Comparison of ENCODE assay signal across 11 cellular contexts in genomic region chr17:40094874-40095273, GRCh38. TPM values are rescaled to one million over a fixed set of nuclear protein-coding genes. Genes with fewer than 3 reads are reported as not detected.
A peak's percentile ranks its signal among the peaks of the same experiment; 100 is the strongest.
DNase-seq lines count a peak whose midpoint lies in the region; ATAC-seq and TF ChIP-seq lines count a peak whose summit lies in the region.
"Had no signal": no experiment of that assay in that cellular context is flagged by ENCODE, and none has a peak within 500 bp of the region (broad histone marks: within the 10 kb centered on the region; RNA-seq: fewer than 3 reads in every experiment).

No MANE protein-coding gene starts in this region.

- peaks cover 66% of the 10 kb centered on the region for H3K4me1 Mint-ChIP-seq in activated CD4-positive, alpha-beta T cell treated with anti-CD3 and anti-CD28 coated beads for 36 hours

- DNase-seq in activated CD4-positive, alpha-beta T cell treated with anti-CD3 and anti-CD28 coated beads for 36 hours: no peak
- no peak for DNase-seq in activated CD4-positive, alpha-beta T cell treated with anti-CD3 and anti-CD28 coated beads, Interleukin-2, amount 50 U/mL, for 1 hour
- DNase-seq in lung (ENCODE audit: low spot score) (no peak), thoracic aorta (ENCODE audit: low spot score) (no peak), NCI-H128 (lab: John Stamatoyannopoulos, UW; ENCODE audit: unreplicated experiment) (no peak), RPMI8226 (no peak)
- DNase-seq: activated CD4-positive, alpha-beta T cell treated with anti-CD3 and anti-CD28 coated beads, Interleukin-2, amount 50 U/mL, for 48 hours; DMS153; NCI-H146 had no signal

- no peak for TF ChIP-seq CTCF in lung (IDR thresholded peaks at IDR 0.05; ENCODE audit: control extremely low read depth, extremely low read depth)
- TF ChIP-seq CTCF in thoracic aorta (IDR thresholded peaks at IDR 0.05): no peak

- CTCF ChIA-PET in activated CD4-positive, alpha-beta T cell treated with anti-CD3 and anti-CD28 coated beads for 36 hours (lab: Charles Lee): interaction anchor here (0.6 to 11.1 kb wide), 6 partner anchors 11 to 469 kb away, joined by 3 to 156 read pairs (median 4); no protein-coding TSS in a partner anchor

- H3K36me3 Mint-ChIP-seq in activated CD4-positive, alpha-beta T cell treated with anti-CD3 and anti-CD28 coated beads for 36 hours (ENCODE audit: low read depth): peaks cover 45% of the 10 kb centered on the region

- WGBS in lung, 2 donors: 87 to 91% methylated on average over 14 of the region's 14 CpGs

- H3K27ac Mint-ChIP-seq in activated CD4-positive, alpha-beta T cell treated with anti-CD3 and anti-CD28 coated beads for 36 hours: peak overlapping the region; percentile 39

- H3K36me3 ChIP-seq in lung (ENCODE audit: control insufficient read depth in 2 of 2, insufficient read depth in 2 of 2, low read length in 2 of 2) (peaks cover 0 to 52% of the 10 kb centered on the region in 2 donors), thoracic aorta (peaks cover 32% of the 10 kb centered on the region)

- H3K4me3 ChIP-seq in lung: no peak overlapping the region
- H3K4me3 ChIP-seq in thoracic aorta: no peak overlapping the region

- H3K4me3 Mint-ChIP-seq in activated CD4-positive, alpha-beta T cell treated with anti-CD3 and anti-CD28 coated beads for 36 hours: no peak overlapping the region

- no peaks in the 10 kb centered on the region for H3K27me3 ChIP-seq in lung (ENCODE audit: control insufficient read depth, insufficient read depth)
- no peaks in the 10 kb centered on the region for H3K27me3 ChIP-seq in thoracic aorta (replicated peaks; ENCODE audit: insufficient read depth)

- no peak for ATAC-seq in activated CD4-positive, alpha-beta T cell treated with anti-CD3 and anti-CD28 coated beads for 36 hours
- ATAC-seq in lung (ENCODE audit: insufficient read depth, low FRiP score) (no peak), thoracic aorta (ENCODE audit: insufficient number of reproducible peaks, low FRiP score, low read depth) (no peak), HG02938 (IDR thresholded peaks at IDR 0.05; ENCODE audit: unreplicated experiment) (no peak)

- POLR2A ChIA-PET in activated CD4-positive, alpha-beta T cell treated with anti-CD3 and anti-CD28 coated beads for 36 hours (lab: Charles Lee): no interaction called here

- no peaks in the 10 kb centered on the region for H3K9me3 Mint-ChIP-seq in activated CD4-positive, alpha-beta T cell treated with anti-CD3 and anti-CD28 coated beads for 36 hours (ENCODE audit: low read depth)

- H3K9me3 ChIP-seq in lung (ENCODE audit: control insufficient read depth in 2 of 2, insufficient read depth in 1 of 2, low read length in 1 of 2) (no peaks in the 10 kb centered on the region), thoracic aorta (no peaks in the 10 kb centered on the region)

- intact Hi-C loops in activated CD4-positive, alpha-beta T cell treated with anti-CD3 and anti-CD28 coated beads for 36 hours (cut with DNase I, micrococcal nuclease): loop anchor here (5.0 to 10.0 kb wide), 6 partner anchors 192 to 507 kb away; partner anchors contain the start of genes CDC6 (in 1 of the 2) and TOP2A (in 1 of the 2)

- H3K4me1 ChIP-seq in lung (ENCODE audit: control insufficient read depth in 2 of 2, insufficient read depth in 2 of 2, low read length in 2 of 2) (peaks cover 26% of the 10 kb centered on the region in 2 donors), thoracic aorta (ENCODE audit: control insufficient read depth in 1 of 2, low read depth in 2 of 2) (peaks cover 55 to 88% of the 10 kb centered on the region in 2 donors)

- H3K27ac ChIP-seq in angular gyrus (ENCODE audit: low read depth, low read length): peak overlapping the region; percentile 75
- peak overlapping the region; percentile 59 to 99 for H3K27ac ChIP-seq in lung (ENCODE audit: low read depth in 1 of 2, low read length in 1 of 2)
- peak overlapping the region; percentile 95 to 100 for H3K27ac ChIP-seq in thoracic aorta

- H3K27me3 Mint-ChIP-seq in activated CD4-positive, alpha-beta T cell treated with anti-CD3 and anti-CD28 coated beads for 36 hours: no peaks in the 10 kb centered on the region

RNA-seq across cellular contexts. Expression of gene NR1D1, which starts 5.5 kb away (rescaled TPM):
- 1 to 10 TPM; 5.2 to 5.4 TPM for total RNA-seq in activated CD4-positive, alpha-beta T cell treated with anti-CD3 and anti-CD28 coated beads for 36 hours
- 10 to 100 TPM in 1 of 2 donors, 1 to 10 TPM in 1; 3.2 to 19.4 TPM for total RNA-seq in lung
- polyA plus RNA-seq in lung: 10 to 100 TPM in 1 of 2 donors, 1 to 10 TPM in 1; 8.7 to 19.6 TPM
- total RNA-seq in thoracic aorta: 10 to 100 TPM; 10.3 to 29.1 TPM

RNA-seq across cellular contexts. Expression of gene MSL1, which starts 26.9 kb away (rescaled TPM):
- total RNA-seq in activated CD4-positive, alpha-beta T cell treated with anti-CD3 and anti-CD28 coated beads for 36 hours: 10 to 100 TPM; 81.7 to 89.6 TPM
- 100 to 1,000 TPM in 1 of 2 donors, 10 to 100 TPM in 1; 84.8 to 111 TPM for total RNA-seq in lung
- polyA plus RNA-seq in lung: 10 to 100 TPM; 73.2 to 84.6 TPM
- 100 to 1,000 TPM in 1 of 2 donors, 10 to 100 TPM in 1; 69.3 to 107 TPM for total RNA-seq in thoracic aorta

RNA-seq across cellular contexts. Expression of gene THRA, which starts 32.1 kb away (rescaled TPM):
- 10 to 100 TPM; 12.9 to 13.1 TPM for total RNA-seq in activated CD4-positive, alpha-beta T cell treated with anti-CD3 and anti-CD28 coated beads for 36 hours
- total RNA-seq in lung (10 to 100 TPM; 41.3 to 55.9 TPM), thoracic aorta (10 to 100 TPM; 64.8 to 75.0 TPM)
- polyA plus RNA-seq in lung: 10 to 100 TPM; 28.5 to 33.6 TPM

RNA-seq across cellular contexts. Expression of gene MED24, which starts 40.7 kb away (rescaled TPM):
- 100 to 1,000 TPM in 1 of 2 experiments, 10 to 100 TPM in 1; 97.4 to 110 TPM for total RNA-seq in activated CD4-positive, alpha-beta T cell treated with anti-CD3 and anti-CD28 coated beads for 36 hours
- total RNA-seq in lung: 10 to 100 TPM; 69.9 to 82.3 TPM
- polyA plus RNA-seq in lung: 100 to 1,000 TPM in 1 of 2 donors, 10 to 100 TPM in 1; 48.2 to 149 TPM
- 10 to 100 TPM; 72.0 to 82.9 TPM for total RNA-seq in thoracic aorta

RNA-seq across cellular contexts. Expression of gene CASC3, which starts 45.5 kb away (rescaled TPM):
- total RNA-seq in activated CD4-positive, alpha-beta T cell treated with anti-CD3 and anti-CD28 coated beads for 36 hours: 100 to 1,000 TPM in 1 of 2 experiments, 10 to 100 TPM in 1; 88.3 to 104 TPM
- total RNA-seq in lung: 10 to 100 TPM; 74.8 to 85.5 TPM
- 10 to 100 TPM; 37.2 to 47.8 TPM for polyA plus RNA-seq in lung
- total RNA-seq in thoracic aorta: 100 to 1,000 TPM in 1 of 2 donors, 10 to 100 TPM in 1; 81.8 to 108 TPM
